Comparison of ENCODE assay signal across 11 cellular contexts in the genomic region with DNA sequence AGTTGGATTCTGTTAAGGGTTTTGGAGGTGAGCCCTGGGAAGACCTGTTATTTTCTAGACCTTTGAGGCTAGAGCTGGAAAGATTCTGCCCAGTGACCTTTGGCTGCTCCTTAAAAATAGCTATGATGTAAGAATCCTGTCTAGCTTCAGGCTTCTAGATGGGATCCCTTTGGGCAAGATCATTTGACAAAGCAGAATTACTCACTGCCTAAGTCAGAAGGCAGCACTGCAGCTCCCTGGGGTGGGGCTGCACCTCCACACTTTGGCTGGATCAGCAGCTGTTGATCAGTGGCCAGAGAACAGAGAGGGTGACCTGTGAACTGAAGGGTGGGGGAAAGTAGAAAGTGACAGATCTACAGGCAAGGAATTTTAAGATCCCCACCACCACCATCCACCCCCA.
DNase-seq lines count a peak whose midpoint lies in the region; ATAC-seq and TF ChIP-seq lines count a peak whose summit lies in the region.
"Had no signal": no experiment of that assay in that cellular context is flagged by ENCODE, and none has a peak within 500 bp of the region (broad histone marks: within the 10 kb centered on the region; RNA-seq: fewer than 3 reads in every experiment).

No MANE protein-coding gene starts in this region.

- POLR2A ChIA-PET in PC-9 (lab: Charles Lee; ENCODE audit: unreplicated experiment) = interaction anchor here (0.5 to 0.8 kb wide), 7 partner anchors 9 to 995 kb away, joined by 4 to 9 read pairs (median 5); no protein-coding TSS in a partner anchor

- no peaks in the 10 kb centered on the region for H3K27me3 Mint-ChIP-seq in nephron (ENCODE audit: low read depth)
- H3K27me3 Mint-ChIP-seq: activated naive CD4-positive, alpha-beta T cell treated with anti-CD3 and anti-CD28 coated beads, Interleukin-2, amount 50 U/mL, for 24 hours had no signal

- H3K4me1 ChIP-seq in PC-9 (replicated peaks; ENCODE audit: insufficient read depth) = peaks cover 41% of the 10 kb centered on the region

- intact Hi-C loops in PC-9 (cut with micrococcal nuclease; ENCODE audit: unreplicated experiment) = loop anchor here (1.0 kb wide), 1 partner anchor 76 kb away; no protein-coding TSS in a partner anchor

- peak overlapping the region; percentile 14 to 79 (median 72) for H3K27ac Mint-ChIP-seq in nephron
- H3K27ac Mint-ChIP-seq: activated naive CD4-positive, alpha-beta T cell treated with anti-CD3 and anti-CD28 coated beads, Interleukin-2, amount 50 U/mL, for 24 hours had no signal

- DNase-seq in ACHN (peak; percentile 77), PC-9 (peak; percentile 61 to 94), epithelial cell of esophagus (ENCODE audit: low read depth) (peak; percentile 89), NOMO-1 treated with dmso at 0.1 percent for 144 hours (lab: John Stamatoyannopoulos, UW; ENCODE audit: unreplicated experiment) (no peak), islet precursor cell (no peak), retina (no peak)
- DNase-seq: CD8-positive, alpha-beta memory T cell; NCI-H748 treated with DMSO at 0.1 percent for 48 hours had no signal

- no peak overlapping the region for H2AFZ ChIP-seq in PC-9

- peaks cover 48% of the 10 kb centered on the region for H3K4me1 Mint-ChIP-seq in nephron

- no peaks in the 10 kb centered on the region for H3K9me2 ChIP-seq in PC-9 (ENCODE audit: insufficient read depth)

- peak overlapping the region; percentile 74 for H3K27ac ChIP-seq in PC-9

- no peaks in the 10 kb centered on the region for H3K36me3 Mint-ChIP-seq in nephron (ENCODE audit: low read depth)
- H3K36me3 Mint-ChIP-seq: activated naive CD4-positive, alpha-beta T cell treated with anti-CD3 and anti-CD28 coated beads, Interleukin-2, amount 50 U/mL, for 24 hours; CD8-positive, alpha-beta memory T cell had no signal

- peaks cover 80% of the 10 kb centered on the region for H3K79me2 ChIP-seq in PC-9 (ENCODE audit: low read depth)

- H3K36me3 ChIP-seq in PC-9 (ENCODE audit: low read depth) = peaks cover 5% of the 10 kb centered on the region; the same call in 1 of the 2 replicates

- CTCF ChIA-PET in PC-9 (lab: Charles Lee) = no interaction called here

- no peak overlapping the region for H3K4me3 Mint-ChIP-seq in nephron
- H3K4me3 Mint-ChIP-seq: activated naive CD4-positive, alpha-beta T cell treated with anti-CD3 and anti-CD28 coated beads, Interleukin-2, amount 50 U/mL, for 24 hours; CD8-positive, alpha-beta memory T cell had no signal

- TF ChIP-seq CTCF in PC-9 (conservative IDR thresholded peaks at IDR 0.05) = no peak
- no peak for TF ChIP-seq CTCF in epithelial cell of esophagus (IDR thresholded peaks at IDR 0.05; ENCODE audit: insufficient read depth, low read depth, low read length, missing control alignments)
- TF ChIP-seq CTCF in nephron (IDR thresholded peaks at IDR 0.05; ENCODE audit: unreplicated experiment in 3 of 3) = no peak

- H3F3A ChIP-seq in PC-9 (ENCODE audit: insufficient read depth, low read depth) = peaks cover 73% of the 10 kb centered on the region

- no peaks in the 10 kb centered on the region for H3K9me3 Mint-ChIP-seq in nephron
- H3K9me3 Mint-ChIP-seq: activated naive CD4-positive, alpha-beta T cell treated with anti-CD3 and anti-CD28 coated beads, Interleukin-2, amount 50 U/mL, for 24 hours had no signal

- no peaks in the 10 kb centered on the region for H3K27me3 ChIP-seq in PC-9 (ENCODE audit: insufficient read depth, low read depth)

- no peak for ATAC-seq in GM19395 (IDR thresholded peaks at IDR 0.05; ENCODE audit: unreplicated experiment)

- no TSS peak for BruUV-seq in PC-9 (replicated peaks; lab: Mats Ljungman, UMichigan)

- H3K4me2 ChIP-seq in PC-9 = peak overlapping the region; percentile 58

- no peaks in the 10 kb centered on the region for H3K9me3 ChIP-seq in PC-9 (ENCODE audit: insufficient read depth, low read depth)

- 0 out of 2 replicates have a peak, but pooled peaks cover 3% of the 10 kb centered on the region for H4K20me1 ChIP-seq in PC-9 (ENCODE audit: insufficient read depth)

- H3K4me3 ChIP-seq in PC-9 (0 out of 2 replicates have a peak overlapping the region, but pooled peaks have one; percentile 1), epithelial cell of esophagus (ENCODE audit: low read length) (no peak overlapping the region)

- in situ Hi-C loops in ACHN (cut with HindIII; ENCODE audit: low pct_ligation_motif_present, low pct_unique_long_range_greater_than_20kb, low sequenced_read_pairs) = no loop called here

Comparison
In these comparisons a context has a peak if more than half of its experiments do, and no peak if none do; other contexts are left out.
1. DNase-seq: peak in ACHN (single experiment), PC-9 (2 of 2) and epithelial cell of esophagus (single experiment); none in NOMO-1 treated with dmso at 0.1 percent for 144 hours (single experiment), islet precursor cell (single experiment) and retina (single experiment).